ENCODE assay signal across 17 cellular contexts in genomic region chr13:76455960-76456359, GRCh38.
DNase-seq lines count a peak whose midpoint lies in the region; ATAC-seq and TF ChIP-seq lines count a peak whose summit lies in the region.
"Had no signal": no experiment of that assay in that cellular context is flagged by ENCODE, and none has a peak within 500 bp of the region (broad histone marks: within the 10 kb centered on the region; RNA-seq: fewer than 3 reads in every experiment).

No MANE protein-coding gene starts in this region.

- H3K4me3 ChIP-seq in ACC112 (ENCODE audit: low read depth, low read length) = no peak overlapping the region
- H3K4me3 ChIP-seq in astrocyte of the cerebellum (ENCODE audit: low read depth, low read length) = no peak overlapping the region
- H3K4me3 ChIP-seq: ascending aorta, esophagus muscularis mucosa, SJSA1, tibial artery had no signal

- DNase-seq in Kasumi-1 (lab: John Stamatoyannopoulos, UW) (peak; percentile 84 to 86), astrocyte of the cerebellum (ENCODE audit: low read depth) (peak; percentile 79), iris pigment epithelial cell (ENCODE audit: low read depth) (peak; percentile 78), SHP77 (lab: John Stamatoyannopoulos, UW) (no peak), DMS114 treated with DMSO at 0.1 percent for 48 hours (lab: John Stamatoyannopoulos, UW; ENCODE audit: unreplicated experiment) (no peak)
- DNase-seq: activated T-cell treated with anti-CD3 and anti-CD28 coated beads, Interleukin-2, amount 50 U/mL, for 1 hour; kidney; MM.1S; natural killer cell; small intestine; tibial artery had no signal

- H3K36me3 ChIP-seq in ACC112 (ENCODE audit: insufficient read depth, low read length) = no peaks in the 10 kb centered on the region
- H3K36me3 ChIP-seq: ascending aorta, esophagus muscularis mucosa, SJSA1, tibial artery had no signal

- peak overlapping the region; percentile 66 for H2AFZ ChIP-seq in ACC112 (ENCODE audit: low read length, unreplicated experiment)

- no peaks in the 10 kb centered on the region for H3K79me2 ChIP-seq in ACC112 (ENCODE audit: control insufficient read depth, insufficient read depth, low read length, unreplicated experiment)

- in situ Hi-C loops in astrocyte of the cerebellum (cut with HindIII; ENCODE audit: low sequenced_read_pairs) = no loop called here

- H3K27me3 ChIP-seq in ACC112 (ENCODE audit: insufficient read depth, low read length) = no peaks in the 10 kb centered on the region
- H3K27me3 ChIP-seq: ascending aorta, esophagus muscularis mucosa, SJSA1, tibial artery had no signal

- no peak for TF ChIP-seq CTCF in astrocyte of the cerebellum (IDR thresholded peaks at IDR 0.05; ENCODE audit: low read depth, low read length, missing control alignments)

- ATAC-seq in HG02759 (IDR thresholded peaks at IDR 0.05; ENCODE audit: unreplicated experiment) (no peak), GM18511 (IDR thresholded peaks at IDR 0.05; ENCODE audit: unreplicated experiment) (no peak)
- ATAC-seq: natural killer cell had no signal

- H3K4me1 ChIP-seq in ACC112 (ENCODE audit: control insufficient read depth, insufficient read depth, low read length, unreplicated experiment) = no peaks in the 10 kb centered on the region
- H3K4me1 ChIP-seq: ascending aorta, SJSA1, tibial artery had no signal

- no peak overlapping the region for H3K27ac ChIP-seq in ACC112 (ENCODE audit: low read depth, low read length)
- H3K27ac ChIP-seq: ascending aorta, esophagus muscularis mucosa, SJSA1, tibial artery had no signal

Comparison
In these comparisons a context has a peak if more than half of its experiments do, and no peak if none do; other contexts are left out.
1. DNase-seq: peak in Kasumi-1 (2 of 2), astrocyte of the cerebellum (single experiment) and iris pigment epithelial cell (single experiment); none in SHP77 (0 of 2) and DMS114 treated with DMSO at 0.1 percent for 48 hours (single experiment).